ENCODE assay signal across 8 cellular contexts in genomic region chr4:140755811-140756291, GRCh38. TPM values are rescaled to one million over a fixed set of nuclear protein-coding genes. Genes with fewer than 3 reads are reported as not detected.
DNase-seq lines count a peak whose midpoint lies in the region; ATAC-seq lines count a peak whose summit lies in the region.

No MANE protein-coding gene starts in this region.

- no peaks in the 10 kb centered on the region; the same call in 1 of the 2 replicates for H3K4me1 ChIP-seq in Karpas-422 (ENCODE audit: low read length)
- no peaks in the 10 kb centered on the region for H3K4me1 ChIP-seq in right cardiac atrium (ENCODE audit: control insufficient read depth, insufficient read depth, low read length)

- H2AFZ ChIP-seq in Karpas-422 (ENCODE audit: low read length): peak overlapping the region; percentile 28; the same call in 1 of the 2 replicates

- H3K9ac ChIP-seq in Karpas-422 (ENCODE audit: low read length): 0 out of 2 replicates have a peak overlapping the region, but pooled peaks have one; percentile 20

- no peaks in the 10 kb centered on the region for H3K9me3 Mint-ChIP-seq in activated naive CD4-positive, alpha-beta T cell treated with anti-CD3 and anti-CD28 coated beads for 36 hours

- H3K9me2 ChIP-seq in Karpas-422 (replicated peaks; ENCODE audit: insufficient read depth, low read length): no peaks in the 10 kb centered on the region

- H3K36me3 ChIP-seq in H7 (replicated peaks; ENCODE audit: control insufficient read depth, insufficient read depth, low read length) (no peaks in the 10 kb centered on the region), Karpas-422 (ENCODE audit: insufficient read depth, low read length) (no peaks in the 10 kb centered on the region)

- H4K20me1 ChIP-seq in Karpas-422 (ENCODE audit: insufficient read depth, low read depth, low read length): no peaks in the 10 kb centered on the region

- no peak overlapping the region for H3K27ac ChIP-seq in Karpas-422 (ENCODE audit: low read length)
- peak overlapping the region; percentile 94 for H3K27ac ChIP-seq in right cardiac atrium (ENCODE audit: low read length)

- H3K79me2 ChIP-seq in Karpas-422 (ENCODE audit: low read length): no peaks in the 10 kb centered on the region

- DNase-seq in activated naive CD4-positive, alpha-beta T cell treated with anti-CD3 and anti-CD28 coated beads for 36 hours: peak; percentile 12
- no peak for DNase-seq in activated naive CD4-positive, alpha-beta T cell treated with anti-CD3 and anti-CD28 coated beads, Interleukin-2, amount 50 U/mL, for 16 hours
- DNase-seq in H7 (peak; percentile 73), Karpas-422 (no peak), amygdala (lab: John Stamatoyannopoulos, UW) (peak in 33 of 56 donors; percentile 5 to 66 (median 24)), right cardiac atrium (peak; percentile 69 to 86 (median 83)), posterior vena cava (ENCODE audit: low spot score) (peak; percentile 82), T-helper 1 cell (no peak)

- no peak overlapping the region for H3K27ac Mint-ChIP-seq in activated naive CD4-positive, alpha-beta T cell treated with anti-CD3 and anti-CD28 coated beads for 36 hours

- no peaks in the 10 kb centered on the region for H3K36me3 Mint-ChIP-seq in activated naive CD4-positive, alpha-beta T cell treated with anti-CD3 and anti-CD28 coated beads for 36 hours (ENCODE audit: low read depth)

- peak; percentile 60 to 67 for ATAC-seq in right cardiac atrium

- H3K4me2 ChIP-seq in Karpas-422 (ENCODE audit: low read depth, low read length, poor library complexity, severe bottlenecking): peak overlapping the region; percentile 57

- peaks cover 4% of the 10 kb centered on the region for H3K4me1 Mint-ChIP-seq in activated naive CD4-positive, alpha-beta T cell treated with anti-CD3 and anti-CD28 coated beads for 36 hours (ENCODE audit: low read depth)

- under 1% methylated on average over 62 of the region's 62 CpGs for WGBS in right cardiac atrium

- CTCF ChIA-PET in activated naive CD4-positive, alpha-beta T cell treated with anti-CD3 and anti-CD28 coated beads for 36 hours (lab: Charles Lee): interaction anchor here (0.6 kb wide), 1 partner anchor 14 kb away, joined by 3 read pairs; no protein-coding TSS in a partner anchor

- H3K27me3 Mint-ChIP-seq in activated naive CD4-positive, alpha-beta T cell treated with anti-CD3 and anti-CD28 coated beads for 36 hours (ENCODE audit: low read depth): peaks cover 54% of the 10 kb centered on the region

- peaks cover 65% of the 10 kb centered on the region for H3K27me3 ChIP-seq in H7 (ENCODE audit: control insufficient read depth, insufficient read depth, low read length)
- no peaks in the 10 kb centered on the region for H3K27me3 ChIP-seq in Karpas-422 (ENCODE audit: low read length)
- no peaks in the 10 kb centered on the region for H3K27me3 ChIP-seq in right cardiac atrium (ENCODE audit: control insufficient read depth, insufficient read depth)

- no peaks in the 10 kb centered on the region for H3K9me3 ChIP-seq in Karpas-422 (ENCODE audit: low read length)
- no peaks in the 10 kb centered on the region for H3K9me3 ChIP-seq in right cardiac atrium (ENCODE audit: control insufficient read depth, low read length)

- peak overlapping the region; percentile 64 for H3K4me3 ChIP-seq in H7 (ENCODE audit: insufficient read depth, low read depth, low read length)
- peak overlapping the region; percentile 52 for H3K4me3 ChIP-seq in Karpas-422 (ENCODE audit: low read length)
- peak overlapping the region; percentile 70 for H3K4me3 ChIP-seq in right cardiac atrium (ENCODE audit: low read length)

- intact Hi-C loops in activated naive CD4-positive, alpha-beta T cell treated with anti-CD3 and anti-CD28 coated beads for 36 hours (cut with micrococcal nuclease): no loop called here
- intact Hi-C loops in right cardiac atrium (cut with DNase I) (loop anchor here in 1 of 4 donors (10.0 kb wide), 1 partner anchor 111 kb away; no protein-coding TSS in a partner anchor), posterior vena cava (cut with DNase I) (no loop called here)

- H3K4me3 Mint-ChIP-seq in activated naive CD4-positive, alpha-beta T cell treated with anti-CD3 and anti-CD28 coated beads for 36 hours: peak overlapping the region; percentile 51

RNA-seq across cellular contexts. Expression of gene TBC1D9, which starts 0.3 kb away (rescaled TPM):
- total RNA-seq in activated naive CD4-positive, alpha-beta T cell treated with anti-CD3 and anti-CD28 coated beads for 36 hours: under 1 TPM in 1 of 2 experiments, not detected in 1; 0.12 TPM
- 1.6 and 4.6 TPM in 2 replicates for total RNA-seq in H7 (2014; rRNA removed; shearing (Covaris generic))
- total RNA-seq in Karpas-422 (2014; rRNA removed; shearing (Covaris generic); ENCODE audit: low replicate concordance): not detected in 2 replicates
- total RNA-seq in right cardiac atrium (10 to 100 TPM; 10.2 to 13.6 (median 12.7) TPM), posterior vena cava (10 to 100 TPM; 13.9 to 16.9 TPM)
- polyA plus RNA-seq in right cardiac atrium: 5.1 TPM

Comparison
In these comparisons a context has a peak if more than half of its experiments do, and no peak if none do; other contexts are left out.
1. DNase-seq: peak in activated naive CD4-positive, alpha-beta T cell treated with anti-CD3 and anti-CD28 coated beads for 36 hours (single experiment), H7 (single experiment), amygdala (33 of 56), right cardiac atrium (3 of 3) and posterior vena cava (single experiment); none in activated naive CD4-positive, alpha-beta T cell treated with anti-CD3 and anti-CD28 coated beads, Interleukin-2, amount 50 U/mL, for 16 hours (single experiment), Karpas-422 (single experiment) and T-helper 1 cell (0 of 5).
2. Peak in every context shown above with its lines, with median percentiles within 50 percentile points of each other: H3K4me3 ChIP-seq.